6 cellular contexts compared by ENCODE assay signal in the genomic region with DNA sequence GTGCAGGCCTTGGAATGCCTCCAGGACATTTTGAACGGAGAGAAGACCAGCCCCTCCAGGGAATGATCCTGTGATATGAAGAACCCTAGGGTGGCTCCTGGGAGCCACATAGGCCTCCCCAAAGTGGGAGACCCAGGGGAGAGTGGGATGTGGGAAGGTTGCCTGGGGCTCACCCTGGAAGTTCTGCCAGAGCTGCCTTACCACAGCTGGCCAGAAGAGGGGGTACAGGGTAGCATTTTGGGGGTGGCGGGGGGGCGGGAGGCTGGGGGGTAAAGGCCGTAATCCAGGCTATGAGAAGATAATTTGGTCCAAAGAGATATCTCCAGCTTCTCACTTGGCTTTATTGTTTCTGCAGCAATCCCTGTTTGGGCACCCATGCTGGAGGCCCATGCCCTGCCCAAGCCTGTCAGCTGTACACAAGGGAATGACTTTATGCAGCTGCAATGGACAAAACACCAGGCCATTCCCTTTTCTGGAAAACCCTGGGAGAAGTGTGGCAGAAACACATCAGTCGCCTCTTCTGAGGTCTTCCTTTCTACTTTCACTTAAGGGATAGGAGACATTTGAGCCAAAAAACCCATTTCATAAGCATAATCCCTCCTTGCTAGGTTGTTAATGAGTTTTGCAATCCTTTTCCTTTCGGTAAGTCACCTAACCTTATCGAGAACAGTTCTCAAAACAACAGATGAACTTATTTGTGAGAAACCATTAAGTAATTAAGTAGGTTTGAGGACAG. TPM values are rescaled to one million over a fixed set of nuclear protein-coding genes. Genes with fewer than 3 reads are reported as not detected.
DNase-seq lines count a peak whose midpoint lies in the region; ATAC-seq and TF ChIP-seq lines count a peak whose summit lies in the region.

No MANE protein-coding gene starts in this region.

- no peak overlapping the region for H3K27ac ChIP-seq in Karpas-422 (ENCODE audit: low read length)
- peak overlapping the region; percentile 67 to 79 (median 74) for H3K27ac ChIP-seq in sigmoid colon

- TF ChIP-seq CTCF in chondrocyte (IDR thresholded peaks at IDR 0.05) (peak; percentile 71), sigmoid colon (IDR thresholded peaks at IDR 0.05) (peak in 2 of 4 experiments; percentile 26 to 50)

- H3K4me1 ChIP-seq in Karpas-422 (ENCODE audit: low read length) (no peaks in the 10 kb centered on the region), sigmoid colon (peaks cover 0 to 50% (median 30%) of the 10 kb centered on the region in 4 donors)

- H3K36me3 Mint-ChIP-seq in chondrocyte (ENCODE audit: low read depth): peaks cover 10% of the 10 kb centered on the region

- ATAC-seq in GM19467 (IDR thresholded peaks at IDR 0.05; ENCODE audit: unreplicated experiment): no peak

- H3K27me3 ChIP-seq in Karpas-422 (ENCODE audit: low read length) (no peaks in the 10 kb centered on the region), sigmoid colon (no peaks in the 10 kb centered on the region)

- 71 to 82% methylated on average over 7 of the region's 7 CpGs for WGBS in sigmoid colon, 2 donors

- peaks cover 51% of the 10 kb centered on the region for H3K4me1 Mint-ChIP-seq in chondrocyte (ENCODE audit: low read depth)

- no peaks in the 10 kb centered on the region for H3K9me3 Mint-ChIP-seq in chondrocyte (ENCODE audit: low read depth)

- DNase-seq in Karpas-422 (peak; percentile 59), chondrocyte (ENCODE audit: low spot score) (no peak), sigmoid colon (no peak), activated gamma-delta T cell treated with Interleukin-2 at 50 U/mL for 16 hours (no peak), epidermal melanocyte (ENCODE audit: insufficient read length, low spot score) (no peak)

- no peak for TF ChIP-seq EP300 in sigmoid colon (IDR thresholded peaks at IDR 0.05)

- H3K27me3 Mint-ChIP-seq in chondrocyte (ENCODE audit: low read depth): no peaks in the 10 kb centered on the region

- H3K9me3 ChIP-seq in Karpas-422 (ENCODE audit: low read length) (no peaks in the 10 kb centered on the region), sigmoid colon (no peaks in the 10 kb centered on the region)

- H3K36me3 ChIP-seq in Karpas-422 (ENCODE audit: insufficient read depth, low read length) (no peaks in the 10 kb centered on the region), sigmoid colon (peaks cover 7 to 65% (median 20%) of the 10 kb centered on the region in 4 donors)

- no peak overlapping the region for H3K4me2 ChIP-seq in Karpas-422 (ENCODE audit: low read depth, low read length, poor library complexity, severe bottlenecking)

- H2AFZ ChIP-seq in Karpas-422 (ENCODE audit: low read length): no peak overlapping the region

- H3K4me3 Mint-ChIP-seq in chondrocyte (ENCODE audit: unreplicated experiment): no peak overlapping the region

- peak overlapping the region; percentile 95 for H3K27ac Mint-ChIP-seq in chondrocyte (ENCODE audit: unreplicated experiment)

- no peak overlapping the region for H3K4me3 ChIP-seq in Karpas-422 (ENCODE audit: low read length)
- H3K4me3 ChIP-seq in sigmoid colon: no peak overlapping the region

- no peak for TF ChIP-seq POLR2A in sigmoid colon (IDR thresholded peaks at IDR 0.05)

- intact Hi-C loops in sigmoid colon (cut with DNase I): loop anchor here (5.0 to 10.0 kb wide), 4 partner anchors 51 to 226 kb away; a partner anchor contains a TSS

- no peaks in the 10 kb centered on the region for H3K9me2 ChIP-seq in Karpas-422 (replicated peaks; ENCODE audit: insufficient read depth, low read length)

- H4K20me1 ChIP-seq in Karpas-422 (ENCODE audit: insufficient read depth, low read depth, low read length): no peaks in the 10 kb centered on the region

- no peak overlapping the region for H3K9ac ChIP-seq in Karpas-422 (ENCODE audit: low read length)

- no peaks in the 10 kb centered on the region for H3K79me2 ChIP-seq in Karpas-422 (ENCODE audit: low read length)

RNA-seq across cellular contexts. Expression of a gene that starts 11.0 kb away (rescaled TPM):
- total RNA-seq in Karpas-422 (2014; rRNA removed; shearing (Covaris generic); ENCODE audit: low replicate concordance): 2.4 TPM in 1 of 2 replicates, not detected in the other
- 1.4 to 9.2 TPM (median 6.9 TPM) in 3 replicates for total RNA-seq in chondrocyte
- total RNA-seq in sigmoid colon: 10 to 100 TPM in 1 of 4 donors, 1 to 10 TPM in 3; 4.2 to 12.7 (median 6.9) TPM
- polyA plus RNA-seq in sigmoid colon: 10 to 100 TPM in 1 of 3 donors, 1 to 10 TPM in 1, not detected in 1; 7.2 to 11.1 TPM

RNA-seq across cellular contexts. Expression of a gene that starts 15.4 kb away (rescaled TPM):
- 11.1 and 14.3 TPM in 2 replicates for total RNA-seq in Karpas-422 (2014; rRNA removed; shearing (Covaris generic); ENCODE audit: low replicate concordance)
- total RNA-seq in chondrocyte (5.2 to 8.3 TPM (median 6.3 TPM) in 3 replicates), sigmoid colon (10 to 100 TPM in 1 of 4 donors, 1 to 10 TPM in 3; 2.5 to 12.2 (median 6.7) TPM)
- 1 to 10 TPM in 1 of 3 donors, not detected in 2; 5.4 TPM for polyA plus RNA-seq in sigmoid colon

RNA-seq across cellular contexts. Expression of a gene that starts 51.3 kb away (rescaled TPM):
- total RNA-seq in Karpas-422 (2014; rRNA removed; shearing (Covaris generic); ENCODE audit: low replicate concordance): not detected in 2 replicates
- total RNA-seq in chondrocyte (3.5 to 17.8 TPM (median 16.9 TPM) in 3 replicates), sigmoid colon (1 to 10 TPM in 1 of 4 donors, under 1 TPM in 2, not detected in 1; 0.14 to 2.3 (median 0.36) TPM)
- under 1 TPM in 1 of 3 donors, not detected in 2; 0.95 TPM for polyA plus RNA-seq in sigmoid colon

RNA-seq across cellular contexts. Expression of a gene that starts 51.5 kb away (rescaled TPM):
- 25.0 and 39.6 TPM in 2 replicates for total RNA-seq in Karpas-422 (2014; rRNA removed; shearing (Covaris generic); ENCODE audit: low replicate concordance)
- 18.7 to 19.0 TPM (median 18.9 TPM) in 3 replicates for total RNA-seq in chondrocyte
- 10 to 100 TPM; 11.5 to 19.5 (median 14.7) TPM for total RNA-seq in sigmoid colon
- polyA plus RNA-seq in sigmoid colon: 1 to 10 TPM; 2.5 to 7.7 (median 4.8) TPM
